ENCODE assay signal across 1 cellular context in genomic region chr22:29314537-29315285, GRCh38.
TF ChIP-seq lines count a peak whose summit lies in the region.

No MANE protein-coding gene starts in this region.

TF ChIP-seq in HepG2, 621 proteins besides CTCF, POLR2A, EP300 and RAD21:
- TF ChIP-seq TERF1 (CRISPR knock-in tag; IDR thresholded peaks at IDR 0.05) (0 out of 2 replicates have a peak, but pooled peaks have one; percentile 20), ZNF800 (CRISPR knock-in tag; IDR thresholded peaks at IDR 0.05) (peak; percentile 92), ZNF225 (CRISPR knock-in tag; IDR thresholded peaks at IDR 0.05) (peak; percentile 51; the same call in 1 of the 2 replicates), ZNF788 (CRISPR knock-in tag; IDR thresholded peaks at IDR 0.05; ENCODE audit: borderline replicate concordance) (0 out of 2 replicates have a peak, but pooled peaks have one; percentile 30), ZNF777 (CRISPR knock-in tag; IDR thresholded peaks at IDR 0.05) (peak; percentile 95), HOXD1 (CRISPR knock-in tag; IDR thresholded peaks at IDR 0.05) (0 out of 2 replicates have a peak, but pooled peaks have one; percentile 26), PPARG (CRISPR knock-in tag; conservative IDR thresholded peaks at IDR 0.05) (no peak), ZNF552 (CRISPR knock-in tag; IDR thresholded peaks at IDR 0.05; ENCODE audit: borderline replicate concordance) (no peak), MTF2 (CRISPR knock-in tag; IDR thresholded peaks at IDR 0.05; ENCODE audit: borderline replicate concordance) (peak; percentile 82), HDAC1 (CRISPR knock-in tag; IDR thresholded peaks at IDR 0.05) (0 out of 2 replicates have a peak, but pooled peaks have one; percentile 17), ZNF589 (CRISPR knock-in tag; conservative IDR thresholded peaks at IDR 0.05) (0 out of 2 replicates have a peak, but pooled peaks have one; percentile 2), U2AF1 (optimal IDR thresholded peaks at IDR 0.05; ENCODE audit: low read depth, low read length) (no peak), CBX1 (IDR thresholded peaks at IDR 0.05; ENCODE audit: low read depth) (no peak), CEBPB (IDR thresholded peaks at IDR 0.05; ENCODE audit: borderline replicate concordance, low read depth, low read length) (no peak)
